In the genomic region with DNA sequence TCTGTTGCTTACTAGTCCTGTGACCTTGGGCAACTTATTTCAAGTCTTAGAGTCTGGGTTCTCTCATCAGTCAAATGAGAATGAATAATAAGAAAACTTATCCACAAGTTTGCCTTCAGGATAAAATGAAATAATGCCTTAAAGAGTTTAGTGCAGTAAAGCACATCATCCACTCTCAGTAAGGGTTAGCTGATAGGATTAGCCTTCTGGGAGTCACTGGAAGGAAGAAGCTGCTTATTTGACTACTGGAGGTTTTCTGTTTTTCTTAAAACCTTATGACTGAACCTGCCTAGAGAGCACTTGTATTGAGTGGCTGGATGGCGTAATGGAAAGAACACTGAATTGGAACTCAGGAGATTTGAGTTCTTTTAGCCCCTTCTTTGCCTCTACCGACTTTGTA, we compare ENCODE assay signal across 22 cellular contexts. TPM values are rescaled to one million over a fixed set of nuclear protein-coding genes. Genes with fewer than 3 reads are reported as not detected.
A peak's percentile ranks its signal among the peaks of the same experiment; 100 is the strongest.
DNase-seq lines count a peak whose midpoint lies in the region; ATAC-seq and TF ChIP-seq lines count a peak whose summit lies in the region.
"Had no signal": no experiment of that assay in that cellular context is flagged by ENCODE, and none has a peak within 500 bp of the region (broad histone marks: within the 10 kb centered on the region; RNA-seq: fewer than 3 reads in every experiment).

No MANE protein-coding gene starts in this region.

- ATAC-seq in left lung (peak; percentile 48), HG02678 (IDR thresholded peaks at IDR 0.05; ENCODE audit: unreplicated experiment) (no peak)
- ATAC-seq: naive thymus-derived CD8-positive, alpha-beta T cell; T-cell had no signal

- no peak for TF ChIP-seq CTCF in left lung (IDR thresholded peaks at IDR 0.05)
- no peak for TF ChIP-seq CTCF in smooth muscle cell (IDR thresholded peaks at IDR 0.05; ENCODE audit: borderline replicate concordance, insufficient read depth, poor library complexity, severe bottlenecking)
- TF ChIP-seq CTCF in mesothelial cell of epicardium (IDR thresholded peaks at IDR 0.05; ENCODE audit: unreplicated experiment): no peak

- peaks cover 9% of the 10 kb centered on the region for H3K4me1 Mint-ChIP-seq in mesothelial cell of epicardium

- H3K9me3 ChIP-seq in left lung (no peaks in the 10 kb centered on the region), smooth muscle cell (replicated peaks; ENCODE audit: low read depth) (no peaks in the 10 kb centered on the region)
- H3K9me3 ChIP-seq: spleen, testis had no signal

- H3K27me3 ChIP-seq in left lung (peaks cover 14 to 23% of the 10 kb centered on the region in 2 donors), smooth muscle cell (ENCODE audit: low read depth) (no peaks in the 10 kb centered on the region)
- H3K27me3 ChIP-seq: testis had no signal

- H3K4me3 Mint-ChIP-seq in mesothelial cell of epicardium: no peak overlapping the region
- H3K4me3 Mint-ChIP-seq: activated CD4-positive, alpha-beta memory T cell treated with anti-CD3 and anti-CD28 coated beads for 36 hours had no signal

- no peak overlapping the region for H3K4me3 ChIP-seq in left lung
- H3K4me3 ChIP-seq in smooth muscle cell: peak overlapping the region; percentile 66
- H3K4me3 ChIP-seq: GM23248, lung, spleen, testis had no signal

- no peaks in the 10 kb centered on the region for H3K36me3 Mint-ChIP-seq in mesothelial cell of epicardium
- H3K36me3 Mint-ChIP-seq: activated CD4-positive, alpha-beta memory T cell treated with anti-CD3 and anti-CD28 coated beads for 36 hours; naive thymus-derived CD8-positive, alpha-beta T cell; T-cell had no signal

- no peaks in the 10 kb centered on the region for H3K36me3 ChIP-seq in left lung
- H3K36me3 ChIP-seq in smooth muscle cell (ENCODE audit: low read depth): no peaks in the 10 kb centered on the region
- H3K36me3 ChIP-seq: spleen had no signal

- H3K9ac ChIP-seq in smooth muscle cell (ENCODE audit: low read depth): no peak overlapping the region
- H3K9ac ChIP-seq: GM23248 had no signal

- peaks cover 72% of the 10 kb centered on the region for H3K27me3 Mint-ChIP-seq in mesothelial cell of epicardium (ENCODE audit: low read depth)

- WGBS in smooth muscle cell (ENCODE audit: low lambda C conversion rate): 66% methylated on average over 2 of the region's 2 CpGs

- H3K27ac ChIP-seq in left lung: peak overlapping the region in 1 of 2 donors; percentile 63
- peak overlapping the region; percentile 37 for H3K27ac ChIP-seq in smooth muscle cell (ENCODE audit: low read depth)
- H3K27ac ChIP-seq: GM23248, RWPE1, spleen, testis, VCaP had no signal

- peaks cover 3% of the 10 kb centered on the region for H3K79me2 ChIP-seq in smooth muscle cell (ENCODE audit: low read depth)

- no peak overlapping the region for H2AFZ ChIP-seq in smooth muscle cell (ENCODE audit: low read depth)
- H2AFZ ChIP-seq: GM23248 had no signal

- H4K20me1 ChIP-seq in smooth muscle cell (ENCODE audit: low read depth): no peaks in the 10 kb centered on the region

- peak overlapping the region; percentile 88 for H3K4me2 ChIP-seq in smooth muscle cell

- peaks cover 26% of the 10 kb centered on the region for H3K9me3 Mint-ChIP-seq in mesothelial cell of epicardium
- H3K9me3 Mint-ChIP-seq: activated CD4-positive, alpha-beta memory T cell treated with anti-CD3 and anti-CD28 coated beads for 36 hours; naive thymus-derived CD8-positive, alpha-beta T cell; T-cell had no signal

- H3K4me1 ChIP-seq in left lung (no peaks in the 10 kb centered on the region), smooth muscle cell (ENCODE audit: low read depth) (no peaks in the 10 kb centered on the region)
- H3K4me1 ChIP-seq: testis had no signal

- peak; percentile 66 for DNase-seq in HT-29 (ENCODE audit: low spot score)
- DNase-seq in astrocyte of the hippocampus (ENCODE audit: low read depth, low spot score): peak; percentile 2
- DNase-seq in left lung: no peak
- no peak for DNase-seq in smooth muscle cell (lab: John Stamatoyannopoulos, UW; ENCODE audit: unreplicated experiment)
- no peak for DNase-seq in globus pallidus (ENCODE audit: low spot score)
- no peak for DNase-seq in mesothelial cell of epicardium (ENCODE audit: low spot score in 2 of 2, unreplicated experiment in 2 of 2)
- no peak for DNase-seq in AG20443 (ENCODE audit: low spot score)
- DNase-seq: activated CD4-positive, alpha-beta memory T cell treated with anti-CD3 and anti-CD28 coated beads for 36 hours; activated naive CD4-positive, alpha-beta T cell; anterior cingulate cortex; GM23248; naive thymus-derived CD8-positive, alpha-beta T cell; NCI-H2171 treated with DMSO at 0.1 percent for 48 hours; NCI-H774; posterior cingulate gyrus; spleen; T-cell; testis had no signal

- H3F3A ChIP-seq in smooth muscle cell (ENCODE audit: low read depth): no peaks in the 10 kb centered on the region

- H3K27ac Mint-ChIP-seq in mesothelial cell of epicardium: no peak overlapping the region
- H3K27ac Mint-ChIP-seq: activated CD4-positive, alpha-beta memory T cell treated with anti-CD3 and anti-CD28 coated beads for 36 hours; naive thymus-derived CD8-positive, alpha-beta T cell; T-cell had no signal

- intact Hi-C loops in left lung (cut with DNase I): no loop called here

RNA-seq across cellular contexts. Expression of gene RNF128, which starts 1.8 kb away (rescaled TPM):
- 61.5 and 69.0 TPM in 2 replicates for total RNA-seq in HT-29 (2014; rRNA removed; shearing (Covaris generic))
- 10 to 100 TPM; 13.3 to 20.8 TPM for total RNA-seq in left lung
- total RNA-seq in smooth muscle cell: 22.2 and 26.7 TPM in 2 replicates
- polyA plus RNA-seq in smooth muscle cell: 13.2 and 13.6 TPM in 2 replicates
- total RNA-seq in mesothelial cell of epicardium: 0.43 to 0.86 TPM (median 0.58 TPM) in 3 replicates
- total RNA-seq: activated CD4-positive, alpha-beta memory T cell treated with anti-CD3 and anti-CD28 coated beads for 36 hours; naive thymus-derived CD8-positive, alpha-beta T cell had no signal
- polyA plus RNA-seq: naive thymus-derived CD8-positive, alpha-beta T cell; spleen had no signal

Comparison
In these comparisons a context has a peak if more than half of its experiments do, and no peak if none do; other contexts are left out.
1. DNase-seq: peak in HT-29 (single experiment) and astrocyte of the hippocampus (single experiment); none in left lung (0 of 2), smooth muscle cell (single experiment), globus pallidus (single experiment), mesothelial cell of epicardium (0 of 2) and AG20443 (single experiment).